In genomic region chr11:69253028-69253427, GRCh38 we compare ENCODE assay signal across 18 cellular contexts. TPM values are rescaled to one million over a fixed set of nuclear protein-coding genes. Genes with fewer than 3 reads are reported as not detected.
DNase-seq lines count a peak whose midpoint lies in the region; ATAC-seq and TF ChIP-seq lines count a peak whose summit lies in the region.
"Had no signal": no experiment of that assay in that cellular context is flagged by ENCODE, and none has a peak within 500 bp of the region (broad histone marks: within the 10 kb centered on the region; RNA-seq: fewer than 3 reads in every experiment).

No MANE protein-coding gene starts in this region.

- ATAC-seq in GM23338: no peak
- no peak for ATAC-seq in HG02571 (IDR thresholded peaks at IDR 0.05; ENCODE audit: unreplicated experiment)
- ATAC-seq: stimulated activated effector memory CD8-positive, alpha-beta T cell treated with anti-CD3 and anti-CD28 coated beads, Interleukin-12 subunit alpha, Interleukin-12 subunit beta, amount 100 ng/mL, for 72 hours had no signal

- no peaks in the 10 kb centered on the region for H3K36me3 ChIP-seq in GM23338 (ENCODE audit: insufficient read depth)

- no peaks in the 10 kb centered on the region for H3K79me2 ChIP-seq in GM23338 (replicated peaks; ENCODE audit: insufficient read depth)

- peaks cover 11% of the 10 kb centered on the region for H3K36me3 Mint-ChIP-seq in GM23338 (ENCODE audit: low read depth)
- H3K36me3 Mint-ChIP-seq: stimulated activated effector memory CD8-positive, alpha-beta T cell treated with anti-CD3 and anti-CD28 coated beads, Interleukin-12 subunit alpha, Interleukin-12 subunit beta, amount 100 ng/mL, for 72 hours had no signal

- H3K4me2 ChIP-seq in GM23338: no peak overlapping the region

- H3K27me3 ChIP-seq in AG04450 (ENCODE audit: control insufficient read depth, insufficient read depth, low read length) (peaks cover 6% of the 10 kb centered on the region), GM23338 (ENCODE audit: insufficient read depth) (peaks cover 12% of the 10 kb centered on the region)

- POLR2A ChIA-PET in AG04450 (lab: Yijun Ruan, JAX): no interaction called here

- H3K27ac ChIP-seq in AG04450 (ENCODE audit: low read depth, low read length): no peak overlapping the region
- no peak overlapping the region for H3K27ac ChIP-seq in GM23338 (ENCODE audit: low read depth)

- H4K20me1 ChIP-seq in GM23338 (replicated peaks; ENCODE audit: insufficient read depth): no peaks in the 10 kb centered on the region

- peak; percentile 23 for DNase-seq in AG04450 (ENCODE audit: low read depth, low spot score)
- DNase-seq in HS-5 (ENCODE audit: low read depth): peak; percentile 24
- DNase-seq in astrocyte of the spinal cord (ENCODE audit: low read depth, low spot score): peak; percentile 37
- peak; percentile 51 to 72 for DNase-seq in foreskin fibroblast
- no peak for DNase-seq in GM23338 (ENCODE audit: low spot score)
- DNase-seq in activated CD4-positive, CD25-positive, alpha-beta regulatory T cell (lab: John Stamatoyannopoulos, UW): no peak
- no peak for DNase-seq in activated CD4-positive, alpha-beta T cell treated with anti-CD3 and anti-CD28 coated beads, Interleukin-2, amount 50 U/mL, for 4 hours
- DNase-seq: activated CD4-positive, alpha-beta T cell treated with anti-CD3 and anti-CD28 coated beads for 4 hours; activated T-cell treated with anti-CD3 and anti-CD28 coated beads, Interleukin-2, amount 50 U/mL, for 48 hours; AML-193; NCI-H2171; stimulated activated CD4-positive, alpha-beta T cell treated with anti-CD3 and anti-CD28 coated beads, Interleukin-2, amount 100 ng/mL, for 24 hours; T-helper 1 cell had no signal

- TF ChIP-seq CTCF in AG04450 (IDR thresholded peaks at IDR 0.05; ENCODE audit: low read depth, low read length) (no peak), astrocyte of the spinal cord (IDR thresholded peaks at IDR 0.05; ENCODE audit: low read depth, low read length) (no peak), foreskin fibroblast (IDR thresholded peaks at IDR 0.05; ENCODE audit: low read depth, low read length) (no peak), GM23338 (conservative IDR thresholded peaks at IDR 0.05; ENCODE audit: low read depth in 2 of 2) (no peak)

- peaks cover 31% of the 10 kb centered on the region for H3K27me3 Mint-ChIP-seq in GM23338 (ENCODE audit: insufficient read depth, low read depth, poor library complexity)

- H3K4me1 ChIP-seq in GM23338 (ENCODE audit: insufficient read depth): peaks cover 26% of the 10 kb centered on the region

- CTCF ChIA-PET in AG04450 (lab: Charles Lee): no interaction called here

- peaks cover 34% of the 10 kb centered on the region for H3K9me3 ChIP-seq in AG04450 (ENCODE audit: control insufficient read depth, insufficient read depth, low read length)

- peaks cover 33% of the 10 kb centered on the region for H3K4me1 Mint-ChIP-seq in GM23338
- H3K4me1 Mint-ChIP-seq: memory B cell had no signal

- H3F3A ChIP-seq in GM23338 (replicated peaks; ENCODE audit: low read depth): no peaks in the 10 kb centered on the region

- H2AFZ ChIP-seq in GM23338: no peak overlapping the region

- peaks cover 31% of the 10 kb centered on the region for H3K9me3 Mint-ChIP-seq in GM23338

- H3K4me3 ChIP-seq in AG04450 (ENCODE audit: low read depth, low read length) (no peak overlapping the region), astrocyte of the spinal cord (ENCODE audit: low read depth, low read length) (no peak overlapping the region), foreskin fibroblast (ENCODE audit: low read depth in 1 of 2, low read length in 2 of 2) (no peak overlapping the region), GM23338 (no peak overlapping the region)

- in situ Hi-C loops in astrocyte of the spinal cord (cut with HindIII; ENCODE audit: low sequenced_read_pairs): no loop called here

- no peaks in the 10 kb centered on the region for H3K9me2 ChIP-seq in GM23338 (ENCODE audit: insufficient read depth)

- H3K4me3 Mint-ChIP-seq in GM23338: no peak overlapping the region
- H3K4me3 Mint-ChIP-seq: memory B cell; stimulated activated effector memory CD8-positive, alpha-beta T cell treated with anti-CD3 and anti-CD28 coated beads, Interleukin-12 subunit alpha, Interleukin-12 subunit beta, amount 100 ng/mL, for 72 hours had no signal

- no peak overlapping the region for H3K27ac Mint-ChIP-seq in GM23338
- H3K27ac Mint-ChIP-seq: memory B cell; progenitor cell of endocrine pancreas; stimulated activated effector memory CD8-positive, alpha-beta T cell treated with anti-CD3 and anti-CD28 coated beads, Interleukin-12 subunit alpha, Interleukin-12 subunit beta, amount 100 ng/mL, for 72 hours had no signal

TF ChIP-seq in GM23338, 12 proteins besides CTCF, POLR2A, EP300 and RAD21:
- no peak for TF ChIP-seq NANOG (IDR thresholded peaks at IDR 0.05; ENCODE audit: borderline replicate concordance)
- TF ChIP-seq REST (IDR thresholded peaks at IDR 0.05; ENCODE audit: unreplicated experiment): no peak
- TF ChIP-seq ZNF114 (CRISPR knock-in tag; IDR thresholded peaks at IDR 0.05): no peak
- no peak for TF ChIP-seq EZH2 (IDR thresholded peaks at IDR 0.05; ENCODE audit: low read depth, unreplicated experiment)
- no peak for TF ChIP-seq EZH2phosphoT487 (IDR thresholded peaks at IDR 0.05; ENCODE audit: unreplicated experiment)
- TF ChIP-seq ZNF331 (CRISPR knock-in tag; IDR thresholded peaks at IDR 0.05; ENCODE audit: low read depth): no peak
- TF ChIP-seq STAT1 (IDR thresholded peaks at IDR 0.05; ENCODE audit: unreplicated experiment): no peak

RNA-seq across cellular contexts. Expression of gene MYEOV, which starts 40.9 kb away (rescaled TPM):
- 1.6 and 3.3 TPM in 2 replicates for polyA plus RNA-seq in AG04450 (2011; rRNA removed)
- 3.0 and 5.6 TPM in 2 replicates for polyA minus RNA-seq in AG04450 (2011; rRNA and poly(A)+ RNA removed)
- 0.14 and 0.70 TPM in 2 replicates for total RNA-seq in GM23338 (2014; rRNA removed; shearing (Covaris generic))
- 0.19 TPM in 1 of 2 replicates, not detected in the other for polyA plus RNA-seq in GM23338 (2016; fragmentation: Nextera tagmentation; extraction: Ambion mirVana)
- polyA plus RNA-seq: aorta had no signal

Comparison
In these comparisons a context has a peak if more than half of its experiments do, and no peak if none do; other contexts are left out.
1. DNase-seq: peak in AG04450 (single experiment), HS-5 (single experiment), astrocyte of the spinal cord (single experiment) and foreskin fibroblast (2 of 2); none in GM23338 (single experiment), activated CD4-positive, CD25-positive, alpha-beta regulatory T cell (0 of 4) and activated CD4-positive, alpha-beta T cell treated with anti-CD3 and anti-CD28 coated beads, Interleukin-2, amount 50 U/mL, for 4 hours (0 of 2).